In genomic region chr10:19815478-19816419, GRCh38 we compare ENCODE assay signal across 8 cellular contexts. TPM values are rescaled to one million over a fixed set of nuclear protein-coding genes. Genes with fewer than 3 reads are reported as not detected.
DNase-seq lines count a peak whose midpoint lies in the region; ATAC-seq lines count a peak whose summit lies in the region.

No MANE protein-coding gene starts in this region.

- peak overlapping the region; percentile 57 for H3K4me3 Mint-ChIP-seq in stimulated activated effector memory CD8-positive, alpha-beta T cell treated with anti-CD3 and anti-CD28 coated beads, Interleukin-12 subunit alpha, Interleukin-12 subunit beta, amount 100 ng/mL, for 72 hours

- peak; percentile 35 for ATAC-seq in stimulated activated effector memory CD8-positive, alpha-beta T cell treated with anti-CD3 and anti-CD28 coated beads, Interleukin-12 subunit alpha, Interleukin-12 subunit beta, amount 100 ng/mL, for 72 hours

- in situ Hi-C loops in G401 (cut with HindIII; ENCODE audit: low sequenced_read_pairs): no loop called here

- H3K27ac Mint-ChIP-seq in stimulated activated effector memory CD8-positive, alpha-beta T cell treated with anti-CD3 and anti-CD28 coated beads, Interleukin-12 subunit alpha, Interleukin-12 subunit beta, amount 100 ng/mL, for 72 hours: no peak overlapping the region

- H3K27me3 ChIP-seq in layer of hippocampus (ENCODE audit: control insufficient read depth, insufficient read depth, low read length): no peaks in the 10 kb centered on the region

- DNase-seq in DMS 273 (lab: John Stamatoyannopoulos, UW; ENCODE audit: unreplicated experiment) (peak; percentile 20), DMS 273 treated with DMSO at 0.1 percent for 48 hours (lab: John Stamatoyannopoulos, UW) (no peak), NCI-H524 treated with DMSO at 0.1 percent for 48 hours (lab: John Stamatoyannopoulos, UW) (peak; percentile 8), G401 (ENCODE audit: low spot score) (no peak)
- no peak for DNase-seq in stimulated activated effector memory CD8-positive, alpha-beta T cell treated with anti-CD3 and anti-CD28 coated beads, Interleukin-12 subunit alpha, Interleukin-12 subunit beta, amount 100 ng/mL, for 72 hours (ENCODE audit: low spot score in 2 of 2)
- DNase-seq in stimulated activated CD4-positive, alpha-beta T cell treated with anti-CD3 and anti-CD28 coated beads, Interleukin-4, amount 100 ng/mL, for 24 hours: no peak

- peaks cover 4% of the 10 kb centered on the region for H3K9me3 Mint-ChIP-seq in stimulated activated effector memory CD8-positive, alpha-beta T cell treated with anti-CD3 and anti-CD28 coated beads, Interleukin-12 subunit alpha, Interleukin-12 subunit beta, amount 100 ng/mL, for 72 hours

- no peaks in the 10 kb centered on the region for H3K4me1 Mint-ChIP-seq in stimulated activated effector memory CD8-positive, alpha-beta T cell treated with anti-CD3 and anti-CD28 coated beads, Interleukin-12 subunit alpha, Interleukin-12 subunit beta, amount 100 ng/mL, for 72 hours

- peak overlapping the region; percentile 83 for H3K27ac ChIP-seq in cingulate gyrus (ENCODE audit: low read depth, low read length)
- peak overlapping the region; percentile 92 for H3K27ac ChIP-seq in layer of hippocampus (ENCODE audit: low read depth, low read length)

- no peaks in the 10 kb centered on the region for H3K36me3 Mint-ChIP-seq in stimulated activated effector memory CD8-positive, alpha-beta T cell treated with anti-CD3 and anti-CD28 coated beads, Interleukin-12 subunit alpha, Interleukin-12 subunit beta, amount 100 ng/mL, for 72 hours

RNA-seq across cellular contexts. Expression of gene PLXDC2, which starts 0.5 kb away (rescaled TPM):
- not detected in 2 replicates for total RNA-seq in G401 (2014; rRNA removed; shearing (Covaris generic))

Comparison
In these comparisons a context has a peak if more than half of its experiments do, and no peak if none do; other contexts are left out.
1. DNase-seq: peak in DMS 273 (single experiment) and NCI-H524 treated with DMSO at 0.1 percent for 48 hours (single experiment); none in DMS 273 treated with DMSO at 0.1 percent for 48 hours (single experiment), stimulated activated effector memory CD8-positive, alpha-beta T cell treated with anti-CD3 and anti-CD28 coated beads, Interleukin-12 subunit alpha, Interleukin-12 subunit beta, amount 100 ng/mL, for 72 hours (0 of 2), G401 (single experiment) and stimulated activated CD4-positive, alpha-beta T cell treated with anti-CD3 and anti-CD28 coated beads, Interleukin-4, amount 100 ng/mL, for 24 hours (single experiment).